Comparison of ENCODE assay signal across 9 cellular contexts in genomic region chr12:14952295-14952995, GRCh38. TPM values are rescaled to one million over a fixed set of nuclear protein-coding genes. Genes with fewer than 3 reads are reported as not detected.
DNase-seq lines count a peak whose midpoint lies in the region; ATAC-seq and TF ChIP-seq lines count a peak whose summit lies in the region.
"Had no signal": no experiment of that assay in that cellular context is flagged by ENCODE, and none has a peak within 500 bp of the region (broad histone marks: within the 10 kb centered on the region; RNA-seq: fewer than 3 reads in every experiment).

No MANE protein-coding gene starts in this region.

- POLR2A ChIA-PET in PC-9 (lab: Charles Lee; ENCODE audit: unreplicated experiment): interaction anchor here (0.5 to 0.7 kb wide), 7 partner anchors 17 to 1853 kb away, joined by 3 to 30 read pairs (median 6); partner anchors contain the start of genes PLBD1 and SMCO3

- TSS peak; percentile 81 for BruUV-seq in PC-9 (replicated peaks; lab: Mats Ljungman, UMichigan)

- peaks cover 72% of the 10 kb centered on the region for H3K4me1 ChIP-seq in PC-9 (replicated peaks; ENCODE audit: insufficient read depth)
- no peaks in the 10 kb centered on the region for H3K4me1 ChIP-seq in colonic mucosa
- H3K4me1 ChIP-seq in mononuclear cell (ENCODE audit: insufficient read depth, low read length): peaks cover 93% of the 10 kb centered on the region

- DNase-seq in Ammon's horn (ENCODE audit: low spot score) (peak; percentile 70), PC-9 (peak; percentile 64 to 98), colonic mucosa (peak; percentile 30), SK-N-DZ (ENCODE audit: low spot score) (no peak), DMS114 treated with DMSO at 0.1 percent for 48 hours (lab: John Stamatoyannopoulos, UW; ENCODE audit: unreplicated experiment) (no peak)

- H3K27me3 ChIP-seq in PC-9 (ENCODE audit: insufficient read depth, low read depth) (no peaks in the 10 kb centered on the region), colonic mucosa (no peaks in the 10 kb centered on the region), mononuclear cell (ENCODE audit: insufficient read depth, low read length) (no peaks in the 10 kb centered on the region)

- CTCF ChIA-PET in PC-9 (lab: Charles Lee): interaction anchor here (0.7 to 1.3 kb wide), 2 partner anchors 33 to 108 kb away, joined by 8 to 10 read pairs; no protein-coding TSS in a partner anchor

- H3K36me3 ChIP-seq in PC-9 (ENCODE audit: low read depth) (peaks cover 31% of the 10 kb centered on the region), colonic mucosa (no peaks in the 10 kb centered on the region)

- H3K4me2 ChIP-seq in PC-9: peak overlapping the region; percentile 64

- H3K27ac ChIP-seq in PC-9 (peak overlapping the region; percentile 83), colonic mucosa (peak overlapping the region; percentile 73)

- peaks cover 52% of the 10 kb centered on the region for H3K79me2 ChIP-seq in PC-9 (ENCODE audit: low read depth)

- H3K9ac ChIP-seq in colonic mucosa (ENCODE audit: low read depth in 2 of 2, low read length in 2 of 2): no peak overlapping the region

- ATAC-seq in GM18858 (IDR thresholded peaks at IDR 0.05; ENCODE audit: unreplicated experiment): peak; percentile 52
- peak; percentile 46 for ATAC-seq in HG03064 (IDR thresholded peaks at IDR 0.05; ENCODE audit: low read depth, unreplicated experiment)

- no peak overlapping the region for H2AFZ ChIP-seq in PC-9

- TF ChIP-seq CTCF in PC-9 (conservative IDR thresholded peaks at IDR 0.05) (no peak), colonic mucosa (IDR thresholded peaks at IDR 0.05) (no peak)

- H3K9me2 ChIP-seq in PC-9 (ENCODE audit: insufficient read depth): no peaks in the 10 kb centered on the region

- peaks cover 30% of the 10 kb centered on the region for H3F3A ChIP-seq in PC-9 (ENCODE audit: insufficient read depth, low read depth)

- 0 out of 2 replicates have a peak overlapping the region, but pooled peaks have one; percentile 0 for H3K4me3 ChIP-seq in PC-9
- no peak overlapping the region for H3K4me3 ChIP-seq in colonic mucosa
- peak overlapping the region; percentile 11 for H3K4me3 ChIP-seq in mononuclear cell (ENCODE audit: low read length)

- H4K20me1 ChIP-seq in PC-9 (ENCODE audit: insufficient read depth): no peaks in the 10 kb centered on the region

- H3K9me3 ChIP-seq in PC-9 (ENCODE audit: insufficient read depth, low read depth) (no peaks in the 10 kb centered on the region), colonic mucosa (no peaks in the 10 kb centered on the region), mononuclear cell (ENCODE audit: low read depth, low read length) (no peaks in the 10 kb centered on the region)

- intact Hi-C loops in PC-9 (cut with micrococcal nuclease; ENCODE audit: unreplicated experiment) (loop anchor here (1.0 to 2.0 kb wide), 5 partner anchors 9 to 182 kb away; partner anchors contain the start of gene ARHGDIB), colonic mucosa (cut with DNase I) (no loop called here)

RNA-seq across cellular contexts. Expression of gene ARHGDIB, which starts 9.0 kb away (rescaled TPM):
- total RNA-seq in PC-9 (2021) (307 and 470 TPM in 2 replicates), colonic mucosa (10 to 100 TPM; 21.5 to 40.8 TPM), mononuclear cell (1,170 TPM)
- 0.77 and 0.94 TPM in 2 replicates for polyA plus RNA-seq in SK-N-DZ (2014; cell fraction: cytosol; rRNA removed)
- 0.50 and 3.4 TPM in 2 replicates for polyA plus RNA-seq in SK-N-DZ (2014; cell fraction: nucleus; rRNA removed)
- total RNA-seq: NCI-H460 had no signal

RNA-seq across cellular contexts. Expression of gene ERP27, which starts 14.1 kb away (rescaled TPM):
- total RNA-seq in PC-9 (2021) (14.9 and 33.4 TPM in 2 replicates), colonic mucosa (1 to 10 TPM in 1 of 2 donors, under 1 TPM in 1; 0.52 to 2.1 TPM), mononuclear cell (8.3 TPM)
- not detected in 2 replicates for polyA plus RNA-seq in SK-N-DZ (2014; cell fraction: cytosol; rRNA removed)
- 0.07 TPM in 1 of 2 replicates, not detected in the other for polyA plus RNA-seq in SK-N-DZ (2014; cell fraction: nucleus; rRNA removed)
- total RNA-seq: NCI-H460 had no signal

RNA-seq across cellular contexts. Expression of gene PDE6H, which starts 20.4 kb away (rescaled TPM):
- total RNA-seq in PC-9 (2021) (not detected in 2 replicates), colonic mucosa (not detected), mononuclear cell (3.9 TPM)
- polyA plus RNA-seq in SK-N-DZ (2014; cell fraction: cytosol; rRNA removed): not detected in 2 replicates
- not detected in 2 replicates for polyA plus RNA-seq in SK-N-DZ (2014; cell fraction: nucleus; rRNA removed)
- total RNA-seq: NCI-H460 had no signal

Comparison
In these comparisons a context has a peak if more than half of its experiments do, and no peak if none do; other contexts are left out.
1. DNase-seq: peak in Ammon's horn (single experiment), PC-9 (2 of 2) and colonic mucosa (single experiment); none in SK-N-DZ (single experiment) and DMS114 treated with DMSO at 0.1 percent for 48 hours (single experiment).